Comparison of ENCODE assay signal across 1 cellular context in genomic region chr3:153138267-153139210, GRCh38.
TF ChIP-seq lines count a peak whose summit lies in the region.

No MANE protein-coding gene starts in this region.

TF ChIP-seq in GM12878, 131 proteins besides CTCF, POLR2A, EP300 and RAD21 (continued from another document):
- TF ChIP-seq E2F8 (IDR thresholded peaks at IDR 0.05; ENCODE audit: low read depth, partially characterized antibody) (no peak), POU2F2 (IDR thresholded peaks at IDR 0.05; ENCODE audit: borderline replicate concordance, low read depth, low read length) (peak; percentile 48; the same call in 1 of the 3 replicates), ZNF592 (IDR thresholded peaks at IDR 0.05) (0 out of 2 replicates have a peak, but pooled peaks have one; percentile 37), JUNB (IDR thresholded peaks at IDR 0.05) (peak; percentile 89), NR2C2 (IDR thresholded peaks at IDR 0.05; ENCODE audit: borderline replicate concordance, control insufficient read depth, insufficient read length, low read depth) (no peak), ETV6 (conservative IDR thresholded peaks at IDR 0.05 in 1 of 2, IDR thresholded peaks at IDR 0.05 in 1 of 2; ENCODE audit: borderline replicate concordance in 1 of 2, low read depth in 1 of 2) (peak in 1 of 2 experiments; percentile 87; a peak in 2 of 4 replicates), JUND (IDR thresholded peaks at IDR 0.05; ENCODE audit: low read depth, low read length) (no peak), HDAC6 (IDR thresholded peaks at IDR 0.05; ENCODE audit: unreplicated experiment) (no peak), KDM1A (IDR thresholded peaks at IDR 0.05; ENCODE audit: borderline replicate concordance) (no peak), RUNX3 (IDR thresholded peaks at IDR 0.05; ENCODE audit: low read length) (peak; percentile 75), BCL3 (IDR thresholded peaks at IDR 0.05; ENCODE audit: borderline replicate concordance, insufficient read depth, low read depth, low read length, poor library complexity, severe bottlenecking) (peak; percentile 82), BACH1 (IDR thresholded peaks at IDR 0.05; ENCODE audit: borderline replicate concordance) (peak; percentile 98), ZNF207 (IDR thresholded peaks at IDR 0.05; ENCODE audit: borderline replicate concordance) (no peak), NBN (IDR thresholded peaks at IDR 0.05) (0 out of 2 replicates have a peak, but pooled peaks have one; percentile 47), CBX3 (IDR thresholded peaks at IDR 0.05; ENCODE audit: borderline replicate concordance, low read depth) (no peak), DPF2 (IDR thresholded peaks at IDR 0.05) (peak; percentile 79), SIX5 (IDR thresholded peaks at IDR 0.05; ENCODE audit: low read depth, low read length, severe bottlenecking) (no peak), SMAD5 (IDR thresholded peaks at IDR 0.05; ENCODE audit: low read depth) (no peak), BHLHE40 (IDR thresholded peaks at IDR 0.05; ENCODE audit: borderline replicate concordance in 1 of 2, low read depth in 2 of 2, low read length in 1 of 2) (peak in 1 of 2 experiments; percentile 60; a peak in 2 of 4 replicates), MTA2 (IDR thresholded peaks at IDR 0.05; ENCODE audit: low read depth) (peak; percentile 84; the same call in 1 of the 2 replicates), TARDBP (IDR thresholded peaks at IDR 0.05; ENCODE audit: borderline replicate concordance) (no peak), FOXK2 (IDR thresholded peaks at IDR 0.05) (peak; percentile 24; the same call in 1 of the 2 replicates), TCF12 (IDR thresholded peaks at IDR 0.05; ENCODE audit: low read depth, low read length) (0 out of 2 replicates have a peak, but pooled peaks have one; percentile 42), ATF2 (IDR thresholded peaks at IDR 0.05; ENCODE audit: low read length) (peak; percentile 61), PAX8 (IDR thresholded peaks at IDR 0.05) (no peak), BRCA1 (IDR thresholded peaks at IDR 0.05; ENCODE audit: low read depth, low read length) (no peak), NR2F1 (conservative IDR thresholded peaks at IDR 0.05) (peak; percentile 35; the same call in 1 of the 2 replicates), CREB1 (IDR thresholded peaks at IDR 0.05; ENCODE audit: low read depth) (peak; percentile 75), MTA3 (IDR thresholded peaks at IDR 0.05; ENCODE audit: borderline replicate concordance, low read length) (peak; percentile 78), ZNF687 (IDR thresholded peaks at IDR 0.05) (no peak; the same call in 1 of the 2 replicates), MEF2B (IDR thresholded peaks at IDR 0.05; ENCODE audit: partially characterized antibody, poor library complexity, severe bottlenecking) (no peak), ATF7 (IDR thresholded peaks at IDR 0.05; ENCODE audit: low read depth) (peak; percentile 87)
